ENCODE assay signal across 1 cellular context in the genomic region with DNA sequence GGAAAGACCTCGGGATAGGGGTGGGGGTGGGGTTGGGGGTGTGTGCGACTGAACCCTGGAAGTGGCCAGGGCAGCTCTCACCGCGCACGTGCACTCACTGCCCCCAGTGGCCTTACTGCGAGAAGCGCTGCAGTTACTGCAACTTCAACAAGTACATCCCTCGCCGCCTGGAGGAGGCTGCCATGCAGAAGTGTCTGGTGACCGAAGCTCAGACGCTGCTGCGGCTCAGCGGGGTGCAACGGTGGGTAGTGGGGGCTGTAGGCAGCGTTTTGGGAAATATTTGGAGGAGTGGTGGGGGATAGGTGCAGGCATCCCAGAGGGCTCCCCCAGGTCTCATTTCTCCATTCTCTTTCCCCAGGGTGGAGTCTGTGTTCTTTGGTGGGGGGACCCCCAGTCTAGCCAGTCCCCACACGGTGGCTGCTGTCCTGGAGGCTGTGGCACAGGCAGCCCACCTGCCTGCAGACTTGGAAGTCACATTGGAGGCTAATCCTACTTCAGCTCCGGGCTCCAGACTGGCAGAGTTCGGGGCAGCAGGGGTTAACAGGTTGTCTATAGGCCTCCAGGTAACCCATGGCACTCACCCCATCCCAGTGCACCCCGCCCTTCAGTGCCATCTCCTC.
TF ChIP-seq lines count a peak whose summit lies in the region.

No MANE protein-coding gene starts in this region.

TF ChIP-seq in IMR-90, 13 proteins besides CTCF, POLR2A, EP300 and RAD21:
- TF ChIP-seq MAFK (IDR thresholded peaks at IDR 0.05; ENCODE audit: low read depth, low read length) (no peak), MXI1 (IDR thresholded peaks at IDR 0.05; ENCODE audit: borderline replicate concordance, low read depth, low read length) (peak; percentile 87; the same call in 1 of the 2 replicates), SMC3 (IDR thresholded peaks at IDR 0.05; ENCODE audit: low read depth, low read length) (no peak), RFX5 (IDR thresholded peaks at IDR 0.05; ENCODE audit: low read depth, low read length) (no peak), MAZ (IDR thresholded peaks at IDR 0.05; ENCODE audit: borderline replicate concordance, low read depth, low read length) (peak; percentile 50; the same call in 1 of the 2 replicates), FOS (IDR thresholded peaks at IDR 0.05; ENCODE audit: low read depth, low read length) (no peak), CHD1 (IDR thresholded peaks at IDR 0.05; ENCODE audit: low read depth, low read length) (no peak), RCOR1 (IDR thresholded peaks at IDR 0.05; ENCODE audit: insufficient replicate concordance, low read length) (no peak), NFE2L2 (IDR thresholded peaks at IDR 0.05; ENCODE audit: low read depth, low read length) (no peak), BHLHE40 (IDR thresholded peaks at IDR 0.05; ENCODE audit: low read depth, low read length) (peak; percentile 97)
- TF ChIP-seq, protein P1, sequence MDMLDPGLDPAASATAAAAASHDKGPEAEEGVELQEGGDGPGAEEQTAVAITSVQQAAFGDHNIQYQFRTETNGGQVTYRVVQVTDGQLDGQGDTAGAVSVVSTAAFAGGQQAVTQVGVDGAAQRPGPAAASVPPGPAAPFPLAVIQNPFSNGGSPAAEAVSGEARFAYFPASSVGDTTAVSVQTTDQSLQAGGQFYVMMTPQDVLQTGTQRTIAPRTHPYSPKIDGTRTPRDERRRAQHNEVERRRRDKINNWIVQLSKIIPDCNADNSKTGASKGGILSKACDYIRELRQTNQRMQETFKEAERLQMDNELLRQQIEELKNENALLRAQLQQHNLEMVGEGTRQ (IDR thresholded peaks at IDR 0.05; ENCODE audit: low read depth, low read length): 0 out of 2 replicates have a peak, but pooled peaks have one; percentile 8
